ENCODE assay signal across 1 cellular context in the genomic region with DNA sequence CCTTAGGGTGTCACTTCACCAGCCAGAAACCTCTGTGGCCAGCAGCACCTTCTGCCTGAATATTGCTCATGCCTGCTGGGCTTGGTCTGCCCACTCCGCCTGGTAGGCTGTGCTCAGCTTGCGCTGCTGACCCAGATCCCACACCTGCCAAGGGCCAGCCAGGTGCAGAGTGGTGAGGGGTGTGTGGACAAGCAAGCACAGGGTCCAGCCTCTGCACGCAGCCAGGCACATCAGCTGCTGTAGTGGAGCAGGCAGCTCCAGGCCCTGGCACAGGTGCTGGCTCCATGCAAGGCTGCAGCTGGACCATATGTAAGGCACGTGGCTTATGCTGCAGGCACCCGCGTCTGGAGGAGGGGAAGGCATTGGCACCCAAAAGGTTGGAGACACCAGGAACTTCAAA.
TF ChIP-seq lines count a peak whose summit lies in the region.

No MANE protein-coding gene starts in this region.

TF ChIP-seq in IMR-90, 13 proteins besides CTCF, POLR2A, EP300 and RAD21 (continued from another document):
- TF ChIP-seq ELK1 (IDR thresholded peaks at IDR 0.05; ENCODE audit: borderline replicate concordance, low read depth, low read length) = no peak
